Comparison of ENCODE assay signal across 1 cellular context in genomic region chr9:133609311-133610098, GRCh38.
A peak's percentile ranks its signal among the peaks of the same experiment; 100 is the strongest.
TF ChIP-seq lines count a peak whose summit lies in the region.

TSS of gene FAM163B (minus strand) at chr9:133609389. CDS start at chr9:133580223, 29,166 bp downstream.

TF ChIP-seq in HepG2, 621 proteins besides CTCF, POLR2A, EP300 and RAD21 (continued from another document and continues in another):
- TF ChIP-seq, protein P1, sequence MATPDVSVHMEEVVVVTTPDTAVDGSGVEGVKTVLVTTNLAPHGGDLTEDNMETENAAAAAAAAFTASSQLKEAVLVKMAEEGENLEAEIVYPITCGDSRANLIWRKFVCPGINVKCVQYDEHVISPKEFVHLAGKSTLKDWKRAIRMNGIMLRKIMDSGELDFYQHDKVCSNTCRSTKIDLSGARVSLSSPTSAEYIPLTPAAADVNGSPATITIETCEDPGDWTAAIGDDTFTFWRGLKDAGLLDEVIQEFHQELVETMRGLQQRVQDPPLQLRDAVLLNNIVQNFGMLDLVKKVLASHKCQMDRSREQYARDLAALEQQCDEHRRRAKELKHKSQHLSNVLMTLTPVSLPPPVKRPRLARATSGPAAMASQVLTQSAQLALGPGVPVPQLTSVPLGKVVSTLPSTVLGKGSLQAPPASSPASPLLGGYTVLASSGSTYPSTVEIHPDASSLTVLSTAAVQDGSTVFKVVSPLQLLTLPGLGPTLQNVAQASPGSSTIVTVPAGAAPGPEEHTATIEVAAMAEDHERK (CRISPR knock-in tag; IDR thresholded peaks at IDR 0.05; ENCODE audit: low read depth): no peak
- TF ChIP-seq, protein P2, sequence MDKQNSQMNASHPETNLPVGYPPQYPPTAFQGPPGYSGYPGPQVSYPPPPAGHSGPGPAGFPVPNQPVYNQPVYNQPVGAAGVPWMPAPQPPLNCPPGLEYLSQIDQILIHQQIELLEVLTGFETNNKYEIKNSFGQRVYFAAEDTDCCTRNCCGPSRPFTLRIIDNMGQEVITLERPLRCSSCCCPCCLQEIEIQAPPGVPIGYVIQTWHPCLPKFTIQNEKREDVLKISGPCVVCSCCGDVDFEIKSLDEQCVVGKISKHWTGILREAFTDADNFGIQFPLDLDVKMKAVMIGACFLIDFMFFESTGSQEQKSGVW (CRISPR knock-in tag; IDR thresholded peaks at IDR 0.05; ENCODE audit: borderline replicate concordance): no peak
- TF ChIP-seq, protein P3, sequence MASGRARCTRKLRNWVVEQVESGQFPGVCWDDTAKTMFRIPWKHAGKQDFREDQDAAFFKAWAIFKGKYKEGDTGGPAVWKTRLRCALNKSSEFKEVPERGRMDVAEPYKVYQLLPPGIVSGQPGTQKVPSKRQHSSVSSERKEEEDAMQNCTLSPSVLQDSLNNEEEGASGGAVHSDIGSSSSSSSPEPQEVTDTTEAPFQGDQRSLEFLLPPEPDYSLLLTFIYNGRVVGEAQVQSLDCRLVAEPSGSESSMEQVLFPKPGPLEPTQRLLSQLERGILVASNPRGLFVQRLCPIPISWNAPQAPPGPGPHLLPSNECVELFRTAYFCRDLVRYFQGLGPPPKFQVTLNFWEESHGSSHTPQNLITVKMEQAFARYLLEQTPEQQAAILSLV (CRISPR knock-in tag; IDR thresholded peaks at IDR 0.05; ENCODE audit: borderline replicate concordance): no peak; the same call in 1 of the 2 replicates
- TF ChIP-seq AKAP8 (CRISPR knock-in tag; IDR thresholded peaks at IDR 0.05) (no peak), ZZZ3 (CRISPR knock-in tag; IDR thresholded peaks at IDR 0.05; ENCODE audit: borderline replicate concordance) (no peak), SNAI1 (CRISPR knock-in tag; IDR thresholded peaks at IDR 0.05; ENCODE audit: borderline replicate concordance) (no peak), ZNF777 (CRISPR knock-in tag; IDR thresholded peaks at IDR 0.05) (peak; percentile 64; the same call in 1 of the 2 replicates), YEATS4 (CRISPR knock-in tag; IDR thresholded peaks at IDR 0.05; ENCODE audit: borderline replicate concordance) (no peak), ZNF18 (CRISPR knock-in tag; IDR thresholded peaks at IDR 0.05; ENCODE audit: insufficient replicate concordance) (peak; percentile 36), ZNF20 (CRISPR knock-in tag; IDR thresholded peaks at IDR 0.05) (no peak), NONO (IDR thresholded peaks at IDR 0.05) (no peak), NONO (CRISPR knock-in tag; conservative IDR thresholded peaks at IDR 0.05) (no peak), ZNF530 (CRISPR knock-in tag; IDR thresholded peaks at IDR 0.05; ENCODE audit: low read depth) (no peak), NR2F2 (IDR thresholded peaks at IDR 0.05; ENCODE audit: borderline replicate concordance, low read depth) (no peak), ZNF83 (CRISPR knock-in tag; IDR thresholded peaks at IDR 0.05; ENCODE audit: borderline replicate concordance) (no peak), KDM1A (CRISPR knock-in tag; IDR thresholded peaks at IDR 0.05) (no peak), ZNF678 (CRISPR knock-in tag; IDR thresholded peaks at IDR 0.05) (no peak), ZHX2 (IDR thresholded peaks at IDR 0.05; ENCODE audit: low read depth) (no peak), ZHX2 (CRISPR knock-in tag; IDR thresholded peaks at IDR 0.05; ENCODE audit: borderline replicate concordance) (no peak), STAT5B (CRISPR knock-in tag; IDR thresholded peaks at IDR 0.05) (no peak), ZBTB7A (CRISPR knock-in tag; IDR thresholded peaks at IDR 0.05) (no peak), NR2F1 (CRISPR knock-in tag; IDR thresholded peaks at IDR 0.05) (no peak), HNRNPUL1 (IDR thresholded peaks at IDR 0.05; ENCODE audit: low read depth, low read length) (no peak), ZNF724P (CRISPR knock-in tag; IDR thresholded peaks at IDR 0.05; ENCODE audit: borderline replicate concordance) (0 out of 2 replicates have a peak, but pooled peaks have one; percentile 38), ETV5 (CRISPR knock-in tag; IDR thresholded peaks at IDR 0.05; ENCODE audit: borderline replicate concordance) (no peak), ZNF660 (CRISPR knock-in tag; IDR thresholded peaks at IDR 0.05; ENCODE audit: borderline replicate concordance, low read depth) (no peak)
- TF ChIP-seq, protein P4, sequence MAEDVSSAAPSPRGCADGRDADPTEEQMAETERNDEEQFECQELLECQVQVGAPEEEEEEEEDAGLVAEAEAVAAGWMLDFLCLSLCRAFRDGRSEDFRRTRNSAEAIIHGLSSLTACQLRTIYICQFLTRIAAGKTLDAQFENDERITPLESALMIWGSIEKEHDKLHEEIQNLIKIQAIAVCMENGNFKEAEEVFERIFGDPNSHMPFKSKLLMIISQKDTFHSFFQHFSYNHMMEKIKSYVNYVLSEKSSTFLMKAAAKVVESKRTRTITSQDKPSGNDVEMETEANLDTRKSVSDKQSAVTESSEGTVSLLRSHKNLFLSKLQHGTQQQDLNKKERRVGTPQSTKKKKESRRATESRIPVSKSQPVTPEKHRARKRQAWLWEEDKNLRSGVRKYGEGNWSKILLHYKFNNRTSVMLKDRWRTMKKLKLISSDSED (CRISPR knock-in tag; IDR thresholded peaks at IDR 0.05): no peak
- TF ChIP-seq, protein P5, sequence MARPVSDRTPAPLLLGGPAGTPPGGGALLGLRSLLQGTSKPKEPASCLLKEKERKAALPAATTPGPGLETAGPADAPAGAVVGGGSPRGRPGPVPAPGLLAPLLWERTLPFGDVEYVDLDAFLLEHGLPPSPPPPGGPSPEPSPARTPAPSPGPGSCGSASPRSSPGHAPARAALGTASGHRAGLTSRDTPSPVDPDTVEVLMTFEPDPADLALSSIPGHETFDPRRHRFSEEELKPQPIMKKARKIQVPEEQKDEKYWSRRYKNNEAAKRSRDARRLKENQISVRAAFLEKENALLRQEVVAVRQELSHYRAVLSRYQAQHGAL (CRISPR knock-in tag; IDR thresholded peaks at IDR 0.05; ENCODE audit: not compliant biosample characterization): peak; percentile 50
- TF ChIP-seq, protein P6, sequence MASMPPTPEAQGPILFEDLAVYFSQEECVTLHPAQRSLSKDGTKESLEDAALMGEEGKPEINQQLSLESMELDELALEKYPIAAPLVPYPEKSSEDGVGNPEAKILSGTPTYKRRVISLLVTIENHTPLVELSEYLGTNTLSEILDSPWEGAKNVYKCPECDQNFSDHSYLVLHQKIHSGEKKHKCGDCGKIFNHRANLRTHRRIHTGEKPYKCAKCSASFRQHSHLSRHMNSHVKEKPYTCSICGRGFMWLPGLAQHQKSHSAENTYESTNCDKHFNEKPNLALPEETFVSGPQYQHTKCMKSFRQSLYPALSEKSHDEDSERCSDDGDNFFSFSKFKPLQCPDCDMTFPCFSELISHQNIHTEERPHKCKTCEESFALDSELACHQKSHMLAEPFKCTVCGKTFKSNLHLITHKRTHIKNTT (CRISPR knock-in tag; IDR thresholded peaks at IDR 0.05): no peak
- TF ChIP-seq, protein P7, sequence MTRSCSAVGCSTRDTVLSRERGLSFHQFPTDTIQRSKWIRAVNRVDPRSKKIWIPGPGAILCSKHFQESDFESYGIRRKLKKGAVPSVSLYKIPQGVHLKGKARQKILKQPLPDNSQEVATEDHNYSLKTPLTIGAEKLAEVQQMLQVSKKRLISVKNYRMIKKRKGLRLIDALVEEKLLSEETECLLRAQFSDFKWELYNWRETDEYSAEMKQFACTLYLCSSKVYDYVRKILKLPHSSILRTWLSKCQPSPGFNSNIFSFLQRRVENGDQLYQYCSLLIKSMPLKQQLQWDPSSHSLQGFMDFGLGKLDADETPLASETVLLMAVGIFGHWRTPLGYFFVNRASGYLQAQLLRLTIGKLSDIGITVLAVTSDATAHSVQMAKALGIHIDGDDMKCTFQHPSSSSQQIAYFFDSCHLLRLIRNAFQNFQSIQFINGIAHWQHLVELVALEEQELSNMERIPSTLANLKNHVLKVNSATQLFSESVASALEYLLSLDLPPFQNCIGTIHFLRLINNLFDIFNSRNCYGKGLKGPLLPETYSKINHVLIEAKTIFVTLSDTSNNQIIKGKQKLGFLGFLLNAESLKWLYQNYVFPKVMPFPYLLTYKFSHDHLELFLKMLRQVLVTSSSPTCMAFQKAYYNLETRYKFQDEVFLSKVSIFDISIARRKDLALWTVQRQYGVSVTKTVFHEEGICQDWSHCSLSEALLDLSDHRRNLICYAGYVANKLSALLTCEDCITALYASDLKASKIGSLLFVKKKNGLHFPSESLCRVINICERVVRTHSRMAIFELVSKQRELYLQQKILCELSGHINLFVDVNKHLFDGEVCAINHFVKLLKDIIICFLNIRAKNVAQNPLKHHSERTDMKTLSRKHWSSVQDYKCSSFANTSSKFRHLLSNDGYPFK (CRISPR knock-in tag; IDR thresholded peaks at IDR 0.05; ENCODE audit: borderline replicate concordance): no peak
- TF ChIP-seq, protein P8, sequence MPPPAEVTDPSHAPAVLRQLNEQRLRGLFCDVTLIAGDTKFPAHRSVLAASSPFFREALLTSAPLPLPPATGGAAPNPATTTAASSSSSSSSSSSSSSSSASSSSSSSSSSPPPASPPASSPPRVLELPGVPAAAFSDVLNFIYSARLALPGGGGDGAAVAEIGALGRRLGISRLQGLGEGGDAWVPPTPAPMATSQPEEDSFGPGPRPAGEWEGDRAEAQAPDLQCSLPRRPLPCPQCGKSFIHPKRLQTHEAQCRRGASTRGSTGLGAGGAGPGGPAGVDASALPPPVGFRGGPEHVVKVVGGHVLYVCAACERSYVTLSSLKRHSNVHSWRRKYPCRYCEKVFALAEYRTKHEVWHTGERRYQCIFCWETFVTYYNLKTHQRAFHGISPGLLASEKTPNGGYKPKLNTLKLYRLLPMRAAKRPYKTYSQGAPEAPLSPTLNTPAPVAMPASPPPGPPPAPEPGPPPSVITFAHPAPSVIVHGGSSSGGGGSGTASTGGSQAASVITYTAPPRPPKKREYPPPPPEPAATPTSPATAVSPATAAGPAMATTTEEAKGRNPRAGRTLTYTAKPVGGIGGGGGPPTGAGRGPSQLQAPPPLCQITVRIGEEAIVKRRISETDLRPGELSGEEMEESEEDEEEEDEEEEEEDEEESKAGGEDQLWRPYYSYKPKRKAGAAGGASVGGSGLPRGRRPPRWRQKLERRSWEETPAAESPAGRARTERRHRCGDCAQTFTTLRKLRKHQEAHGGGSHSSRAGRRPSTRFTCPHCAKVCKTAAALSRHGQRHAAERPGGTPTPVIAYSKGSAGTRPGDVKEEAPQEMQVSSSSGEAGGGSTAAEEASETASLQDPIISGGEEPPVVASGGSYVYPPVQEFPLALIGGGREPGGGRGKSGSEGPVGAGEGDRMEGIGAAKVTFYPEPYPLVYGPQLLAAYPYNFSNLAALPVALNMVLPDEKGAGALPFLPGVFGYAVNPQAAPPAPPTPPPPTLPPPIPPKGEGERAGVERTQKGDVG (CRISPR knock-in tag; IDR thresholded peaks at IDR 0.05; ENCODE audit: borderline replicate concordance): no peak
- TF ChIP-seq, protein P9, sequence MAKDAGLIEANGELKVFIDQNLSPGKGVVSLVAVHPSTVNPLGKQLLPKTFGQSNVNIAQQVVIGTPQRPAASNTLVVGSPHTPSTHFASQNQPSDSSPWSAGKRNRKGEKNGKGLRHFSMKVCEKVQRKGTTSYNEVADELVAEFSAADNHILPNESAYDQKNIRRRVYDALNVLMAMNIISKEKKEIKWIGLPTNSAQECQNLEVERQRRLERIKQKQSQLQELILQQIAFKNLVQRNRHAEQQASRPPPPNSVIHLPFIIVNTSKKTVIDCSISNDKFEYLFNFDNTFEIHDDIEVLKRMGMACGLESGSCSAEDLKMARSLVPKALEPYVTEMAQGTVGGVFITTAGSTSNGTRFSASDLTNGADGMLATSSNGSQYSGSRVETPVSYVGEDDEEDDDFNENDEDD (CRISPR knock-in tag; IDR thresholded peaks at IDR 0.05; ENCODE audit: borderline replicate concordance): no peak
